Comparison of ENCODE assay signal across 1 cellular context in genomic region chr9:129595903-129596540, GRCh38.
A peak's percentile ranks its signal among the peaks of the same experiment; 100 is the strongest.
TF ChIP-seq lines count a peak whose summit lies in the region.

No MANE protein-coding gene starts in this region.

TF ChIP-seq in K562, 482 proteins besides CTCF, POLR2A, EP300 and RAD21 (continued from another document and continues in another):
- TF ChIP-seq, protein P1, sequence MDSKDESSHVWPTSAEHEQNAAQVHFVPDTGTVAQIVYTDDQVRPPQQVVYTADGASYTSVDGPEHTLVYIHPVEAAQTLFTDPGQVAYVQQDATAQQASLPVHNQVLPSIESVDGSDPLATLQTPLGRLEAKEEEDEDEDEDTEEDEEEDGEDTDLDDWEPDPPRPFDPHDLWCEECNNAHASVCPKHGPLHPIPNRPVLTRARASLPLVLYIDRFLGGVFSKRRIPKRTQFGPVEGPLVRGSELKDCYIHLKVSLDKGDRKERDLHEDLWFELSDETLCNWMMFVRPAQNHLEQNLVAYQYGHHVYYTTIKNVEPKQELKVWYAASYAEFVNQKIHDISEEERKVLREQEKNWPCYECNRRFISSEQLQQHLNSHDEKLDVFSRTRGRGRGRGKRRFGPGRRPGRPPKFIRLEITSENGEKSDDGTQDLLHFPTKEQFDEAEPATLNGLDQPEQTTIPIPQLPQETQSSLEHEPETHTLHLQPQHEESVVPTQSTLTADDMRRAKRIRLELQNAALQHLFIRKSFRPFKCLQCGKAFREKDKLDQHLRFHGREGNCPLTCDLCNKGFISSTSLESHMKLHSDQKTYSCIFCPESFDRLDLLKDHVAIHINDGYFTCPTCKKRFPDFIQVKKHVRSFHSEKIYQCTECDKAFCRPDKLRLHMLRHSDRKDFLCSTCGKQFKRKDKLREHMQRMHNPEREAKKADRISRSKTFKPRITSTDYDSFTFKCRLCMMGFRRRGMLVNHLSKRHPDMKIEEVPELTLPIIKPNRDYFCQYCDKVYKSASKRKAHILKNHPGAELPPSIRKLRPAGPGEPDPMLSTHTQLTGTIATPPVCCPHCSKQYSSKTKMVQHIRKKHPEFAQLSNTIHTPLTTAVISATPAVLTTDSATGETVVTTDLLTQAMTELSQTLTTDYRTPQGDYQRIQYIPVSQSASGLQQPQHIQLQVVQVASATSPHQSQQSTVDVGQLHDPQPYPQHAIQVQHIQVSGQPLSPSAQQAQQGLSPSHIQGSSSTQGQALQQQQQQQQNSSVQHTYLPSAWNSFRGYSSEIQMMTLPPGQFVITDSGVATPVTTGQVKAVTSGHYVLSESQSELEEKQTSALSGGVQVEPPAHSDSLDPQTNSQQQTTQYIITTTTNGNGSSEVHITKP (IDR thresholded peaks at IDR 0.05; ENCODE audit: partially characterized antibody) = no peak
- TF ChIP-seq TAF9B (IDR thresholded peaks at IDR 0.05; ENCODE audit: partially characterized antibody) (no peak), GABPB2 (CRISPR knock-in tag; conservative IDR thresholded peaks at IDR 0.05) (no peak), ASH1L (IDR thresholded peaks at IDR 0.05; ENCODE audit: borderline replicate concordance, low read depth, partially characterized antibody) (no peak), PHF20 (IDR thresholded peaks at IDR 0.05; ENCODE audit: partially characterized antibody) (peak; percentile 34), POLR3A (IDR thresholded peaks at IDR 0.05; ENCODE audit: borderline replicate concordance, extremely low read depth, insufficient read depth, insufficient read length) (no peak), HNRNPL (IDR thresholded peaks at IDR 0.05; ENCODE audit: low read depth, low read length) (no peak), NFIC (IDR thresholded peaks at IDR 0.05) (peak; percentile 81), ZNF133 (CRISPR knock-in tag; IDR thresholded peaks at IDR 0.05) (no peak), GATAD2B (IDR thresholded peaks at IDR 0.05; ENCODE audit: borderline replicate concordance) (no peak), PTTG1 (tag; IDR thresholded peaks at IDR 0.05; ENCODE audit: low read depth) (peak; percentile 91), ZBTB12 (CRISPR knock-in tag; IDR thresholded peaks at IDR 0.05) (peak; percentile 66; the same call in 1 of the 2 replicates), ILK (tag; IDR thresholded peaks at IDR 0.05; ENCODE audit: borderline replicate concordance, low read depth) (peak; percentile 54; the same call in 1 of the 2 replicates), TCFL5 (CRISPR knock-in tag; conservative IDR thresholded peaks at IDR 0.05) (peak; percentile 77; the same call in 1 of the 2 replicates), ZNF408 (CRISPR knock-in tag; IDR thresholded peaks at IDR 0.05; ENCODE audit: low read depth) (no peak), EGR1 (conservative IDR thresholded peaks at IDR 0.05) (peak; percentile 40; the same call in 1 of the 2 replicates), ZNF175 (CRISPR knock-in tag; IDR thresholded peaks at IDR 0.05; ENCODE audit: low read depth) (peak; percentile 98), ZNF384 (IDR thresholded peaks at IDR 0.05; ENCODE audit: low read depth, low read length) (no peak), USF2 (CRISPR knock-in tag; IDR thresholded peaks at IDR 0.05) (no peak), ZNF717 (CRISPR knock-in tag; IDR thresholded peaks at IDR 0.05) (no peak), STAG1 (CRISPR knock-in tag; IDR thresholded peaks at IDR 0.05; ENCODE audit: borderline replicate concordance) (no peak), CCNT2 (IDR thresholded peaks at IDR 0.05; ENCODE audit: borderline replicate concordance, extremely low read depth, insufficient read length, low read depth, low read length) (no peak), OTX1 (CRISPR knock-in tag; IDR thresholded peaks at IDR 0.05) (no peak), ZNF239 (CRISPR knock-in tag; IDR thresholded peaks at IDR 0.05) (peak; percentile 86), SRSF3 (IDR thresholded peaks at IDR 0.05; ENCODE audit: insufficient read depth, low read length) (no peak), ERF (CRISPR knock-in tag; IDR thresholded peaks at IDR 0.05) (peak; percentile 82; the same call in 1 of the 2 replicates), SAP30 (IDR thresholded peaks at IDR 0.05; ENCODE audit: borderline replicate concordance, insufficient read depth, low read depth, low read length, poor library complexity, severe bottlenecking) (no peak), ZBTB11 (CRISPR knock-in tag; IDR thresholded peaks at IDR 0.05) (peak in 1 of 3 experiments; percentile 54; a peak in 2 of 6 replicates), CREB3 (tag; conservative IDR thresholded peaks at IDR 0.05; ENCODE audit: low read depth) (peak; percentile 96), SAFB2 (IDR thresholded peaks at IDR 0.05; ENCODE audit: borderline replicate concordance, low read depth, low read length, severe bottlenecking) (no peak), ETV6 (IDR thresholded peaks at IDR 0.05; ENCODE audit: borderline replicate concordance in 1 of 2, low read depth in 2 of 2, low read length in 1 of 2) (peak; percentile 76 to 94; a peak in 3 of 4 replicates), ETV6 (CRISPR knock-in tag; IDR thresholded peaks at IDR 0.05; ENCODE audit: borderline replicate concordance) (no peak), ETV1 (tag; conservative IDR thresholded peaks at IDR 0.05; ENCODE audit: low read depth) (peak; percentile 96)
- TF ChIP-seq, protein P2, sequence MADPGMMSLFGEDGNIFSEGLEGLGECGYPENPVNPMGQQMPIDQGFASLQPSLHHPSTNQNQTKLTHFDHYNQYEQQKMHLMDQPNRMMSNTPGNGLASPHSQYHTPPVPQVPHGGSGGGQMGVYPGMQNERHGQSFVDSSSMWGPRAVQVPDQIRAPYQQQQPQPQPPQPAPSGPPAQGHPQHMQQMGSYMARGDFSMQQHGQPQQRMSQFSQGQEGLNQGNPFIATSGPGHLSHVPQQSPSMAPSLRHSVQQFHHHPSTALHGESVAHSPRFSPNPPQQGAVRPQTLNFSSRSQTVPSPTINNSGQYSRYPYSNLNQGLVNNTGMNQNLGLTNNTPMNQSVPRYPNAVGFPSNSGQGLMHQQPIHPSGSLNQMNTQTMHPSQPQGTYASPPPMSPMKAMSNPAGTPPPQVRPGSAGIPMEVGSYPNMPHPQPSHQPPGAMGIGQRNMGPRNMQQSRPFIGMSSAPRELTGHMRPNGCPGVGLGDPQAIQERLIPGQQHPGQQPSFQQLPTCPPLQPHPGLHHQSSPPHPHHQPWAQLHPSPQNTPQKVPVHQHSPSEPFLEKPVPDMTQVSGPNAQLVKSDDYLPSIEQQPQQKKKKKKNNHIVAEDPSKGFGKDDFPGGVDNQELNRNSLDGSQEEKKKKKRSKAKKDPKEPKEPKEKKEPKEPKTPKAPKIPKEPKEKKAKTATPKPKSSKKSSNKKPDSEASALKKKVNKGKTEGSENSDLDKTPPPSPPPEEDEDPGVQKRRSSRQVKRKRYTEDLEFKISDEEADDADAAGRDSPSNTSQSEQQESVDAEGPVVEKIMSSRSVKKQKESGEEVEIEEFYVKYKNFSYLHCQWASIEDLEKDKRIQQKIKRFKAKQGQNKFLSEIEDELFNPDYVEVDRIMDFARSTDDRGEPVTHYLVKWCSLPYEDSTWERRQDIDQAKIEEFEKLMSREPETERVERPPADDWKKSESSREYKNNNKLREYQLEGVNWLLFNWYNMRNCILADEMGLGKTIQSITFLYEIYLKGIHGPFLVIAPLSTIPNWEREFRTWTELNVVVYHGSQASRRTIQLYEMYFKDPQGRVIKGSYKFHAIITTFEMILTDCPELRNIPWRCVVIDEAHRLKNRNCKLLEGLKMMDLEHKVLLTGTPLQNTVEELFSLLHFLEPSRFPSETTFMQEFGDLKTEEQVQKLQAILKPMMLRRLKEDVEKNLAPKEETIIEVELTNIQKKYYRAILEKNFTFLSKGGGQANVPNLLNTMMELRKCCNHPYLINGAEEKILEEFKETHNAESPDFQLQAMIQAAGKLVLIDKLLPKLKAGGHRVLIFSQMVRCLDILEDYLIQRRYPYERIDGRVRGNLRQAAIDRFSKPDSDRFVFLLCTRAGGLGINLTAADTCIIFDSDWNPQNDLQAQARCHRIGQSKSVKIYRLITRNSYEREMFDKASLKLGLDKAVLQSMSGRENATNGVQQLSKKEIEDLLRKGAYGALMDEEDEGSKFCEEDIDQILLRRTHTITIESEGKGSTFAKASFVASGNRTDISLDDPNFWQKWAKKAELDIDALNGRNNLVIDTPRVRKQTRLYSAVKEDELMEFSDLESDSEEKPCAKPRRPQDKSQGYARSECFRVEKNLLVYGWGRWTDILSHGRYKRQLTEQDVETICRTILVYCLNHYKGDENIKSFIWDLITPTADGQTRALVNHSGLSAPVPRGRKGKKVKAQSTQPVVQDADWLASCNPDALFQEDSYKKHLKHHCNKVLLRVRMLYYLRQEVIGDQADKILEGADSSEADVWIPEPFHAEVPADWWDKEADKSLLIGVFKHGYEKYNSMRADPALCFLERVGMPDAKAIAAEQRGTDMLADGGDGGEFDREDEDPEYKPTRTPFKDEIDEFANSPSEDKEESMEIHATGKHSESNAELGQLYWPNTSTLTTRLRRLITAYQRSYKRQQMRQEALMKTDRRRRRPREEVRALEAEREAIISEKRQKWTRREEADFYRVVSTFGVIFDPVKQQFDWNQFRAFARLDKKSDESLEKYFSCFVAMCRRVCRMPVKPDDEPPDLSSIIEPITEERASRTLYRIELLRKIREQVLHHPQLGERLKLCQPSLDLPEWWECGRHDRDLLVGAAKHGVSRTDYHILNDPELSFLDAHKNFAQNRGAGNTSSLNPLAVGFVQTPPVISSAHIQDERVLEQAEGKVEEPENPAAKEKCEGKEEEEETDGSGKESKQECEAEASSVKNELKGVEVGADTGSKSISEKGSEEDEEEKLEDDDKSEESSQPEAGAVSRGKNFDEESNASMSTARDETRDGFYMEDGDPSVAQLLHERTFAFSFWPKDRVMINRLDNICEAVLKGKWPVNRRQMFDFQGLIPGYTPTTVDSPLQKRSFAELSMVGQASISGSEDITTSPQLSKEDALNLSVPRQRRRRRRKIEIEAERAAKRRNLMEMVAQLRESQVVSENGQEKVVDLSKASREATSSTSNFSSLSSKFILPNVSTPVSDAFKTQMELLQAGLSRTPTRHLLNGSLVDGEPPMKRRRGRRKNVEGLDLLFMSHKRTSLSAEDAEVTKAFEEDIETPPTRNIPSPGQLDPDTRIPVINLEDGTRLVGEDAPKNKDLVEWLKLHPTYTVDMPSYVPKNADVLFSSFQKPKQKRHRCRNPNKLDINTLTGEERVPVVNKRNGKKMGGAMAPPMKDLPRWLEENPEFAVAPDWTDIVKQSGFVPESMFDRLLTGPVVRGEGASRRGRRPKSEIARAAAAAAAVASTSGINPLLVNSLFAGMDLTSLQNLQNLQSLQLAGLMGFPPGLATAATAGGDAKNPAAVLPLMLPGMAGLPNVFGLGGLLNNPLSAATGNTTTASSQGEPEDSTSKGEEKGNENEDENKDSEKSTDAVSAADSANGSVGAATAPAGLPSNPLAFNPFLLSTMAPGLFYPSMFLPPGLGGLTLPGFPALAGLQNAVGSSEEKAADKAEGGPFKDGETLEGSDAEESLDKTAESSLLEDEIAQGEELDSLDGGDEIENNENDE (IDR thresholded peaks at IDR 0.05; ENCODE audit: low read depth, low read length) = no peak
- TF ChIP-seq, protein P3, sequence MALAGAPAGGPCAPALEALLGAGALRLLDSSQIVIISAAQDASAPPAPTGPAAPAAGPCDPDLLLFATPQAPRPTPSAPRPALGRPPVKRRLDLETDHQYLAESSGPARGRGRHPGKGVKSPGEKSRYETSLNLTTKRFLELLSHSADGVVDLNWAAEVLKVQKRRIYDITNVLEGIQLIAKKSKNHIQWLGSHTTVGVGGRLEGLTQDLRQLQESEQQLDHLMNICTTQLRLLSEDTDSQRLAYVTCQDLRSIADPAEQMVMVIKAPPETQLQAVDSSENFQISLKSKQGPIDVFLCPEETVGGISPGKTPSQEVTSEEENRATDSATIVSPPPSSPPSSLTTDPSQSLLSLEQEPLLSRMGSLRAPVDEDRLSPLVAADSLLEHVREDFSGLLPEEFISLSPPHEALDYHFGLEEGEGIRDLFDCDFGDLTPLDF (CRISPR knock-in tag; IDR thresholded peaks at IDR 0.05) = no peak
